ENCODE assay signal across 2 cellular contexts in genomic region chr12:108516511-108517275, GRCh38.
TF ChIP-seq lines count a peak whose summit lies in the region.

No MANE protein-coding gene starts in this region.

TF ChIP-seq in A549, 52 proteins besides CTCF, POLR2A, EP300 and RAD21:
- TF ChIP-seq SREBF2 (IDR thresholded peaks at IDR 0.05) (no peak), HES2 (IDR thresholded peaks at IDR 0.05) (no peak), CHD2 (IDR thresholded peaks at IDR 0.05; ENCODE audit: low read length, partially characterized antibody) (no peak), EHF (CRISPR knock-in tag; IDR thresholded peaks at IDR 0.05) (no peak), TP53 (CRISPR knock-in tag; IDR thresholded peaks at IDR 0.05) (no peak), NFE2L2 (conservative IDR thresholded peaks at IDR 0.05; ENCODE audit: low read length) (no peak)

TF ChIP-seq in SK-N-SH, 30 proteins besides CTCF, POLR2A, EP300 and RAD21:
- TF ChIP-seq FOXM1 (IDR thresholded peaks at IDR 0.05; ENCODE audit: low read depth) (no peak), MAX (IDR thresholded peaks at IDR 0.05; ENCODE audit: low read depth) (no peak), USF2 (IDR thresholded peaks at IDR 0.05; ENCODE audit: borderline replicate concordance, low read depth, low read length) (no peak), YY1 (IDR thresholded peaks at IDR 0.05; ENCODE audit: low read depth) (no peak), GABPA (IDR thresholded peaks at IDR 0.05; ENCODE audit: low read depth) (no peak), NRF1 (IDR thresholded peaks at IDR 0.05; ENCODE audit: low read depth, low read length) (no peak), FOSL2 (IDR thresholded peaks at IDR 0.05; ENCODE audit: borderline replicate concordance, low read depth) (no peak), REST (IDR thresholded peaks at IDR 0.05; ENCODE audit: low read depth, low read length) (no peak), JUND (IDR thresholded peaks at IDR 0.05) (no peak), CHD2 (IDR thresholded peaks at IDR 0.05; ENCODE audit: low read length, partially characterized antibody) (no peak), TAF1 (IDR thresholded peaks at IDR 0.05; ENCODE audit: borderline replicate concordance, low read depth, low read length) (no peak), MXI1 (IDR thresholded peaks at IDR 0.05; ENCODE audit: low read depth, low read length) (no peak), PBX3 (IDR thresholded peaks at IDR 0.05) (no peak), POLR2AphosphoS5 (IDR thresholded peaks at IDR 0.05; ENCODE audit: low read depth, low read length) (no peak), RFX5 (IDR thresholded peaks at IDR 0.05; ENCODE audit: low read length) (no peak), USF1 (IDR thresholded peaks at IDR 0.05; ENCODE audit: borderline replicate concordance, low read depth) (no peak), ELF1 (IDR thresholded peaks at IDR 0.05) (no peak), IRF3 (IDR thresholded peaks at IDR 0.05; ENCODE audit: low read depth, low read length) (no peak), RCOR1 (IDR thresholded peaks at IDR 0.05; ENCODE audit: low read length) (no peak), TEAD4 (IDR thresholded peaks at IDR 0.05; ENCODE audit: borderline replicate concordance, insufficient read depth) (no peak)
TF ChIP-seq in SK-N-SH: peak in this region for 0.
